9 cellular contexts compared by ENCODE assay signal in genomic region chr5:65928341-65928752, GRCh38. TPM values are rescaled to one million over a fixed set of nuclear protein-coding genes. Genes with fewer than 3 reads are reported as not detected.
DNase-seq lines count a peak whose midpoint lies in the region; ATAC-seq and TF ChIP-seq lines count a peak whose summit lies in the region.
"Had no signal": no experiment of that assay in that cellular context is flagged by ENCODE, and none has a peak within 500 bp of the region (broad histone marks: within the 10 kb centered on the region; RNA-seq: fewer than 3 reads in every experiment).

No MANE protein-coding gene starts in this region.

- peak overlapping the region; percentile 99 for H3K4me3 Mint-ChIP-seq in stimulated activated memory B cell treated with anti-CD40 and anti-IgM and Interleukin-4, amounts not matched to agents 10 μg/mL and 1 μg/mL and 100 μg/mL, for 72 hours

- no peaks in the 10 kb centered on the region for H3K9me3 ChIP-seq in right cardiac atrium (ENCODE audit: control insufficient read depth, low read length)

- no peaks in the 10 kb centered on the region for H3K27me3 Mint-ChIP-seq in stimulated activated memory B cell treated with anti-CD40 and anti-IgM and Interleukin-4, amounts not matched to agents 10 μg/mL and 1 μg/mL and 100 μg/mL, for 72 hours

- 15% methylated on average over 5 of the region's 5 CpGs for WGBS in right cardiac atrium

- TF ChIP-seq CTCF in WI38 (IDR thresholded peaks at IDR 0.05; ENCODE audit: low read depth, low read length) = no peak

- peak; percentile 25 for DNase-seq in NCI-H1105 treated with DMSO at 0.1 percent for 48 hours (lab: John Stamatoyannopoulos, UW)
- DNase-seq in NCI-H1105 (lab: John Stamatoyannopoulos, UW) = no peak
- DNase-seq in right cardiac atrium = no peak
- DNase-seq: NCI-H748 treated with DMSO at 0.1 percent for 48 hours had no signal

- intact Hi-C loops in right cardiac atrium (cut with DNase I) = loop anchor here in 2 of 4 donors (10.0 kb wide), 2 partner anchors 144 to 216 kb away; partner anchors contain the start of gene SREK1 (in 1 of the 2)

- peaks cover 16% of the 10 kb centered on the region for H3K36me3 Mint-ChIP-seq in stimulated activated memory B cell treated with anti-CD40 and anti-IgM and Interleukin-4, amounts not matched to agents 10 μg/mL and 1 μg/mL and 100 μg/mL, for 72 hours

- no peaks in the 10 kb centered on the region for H3K4me1 ChIP-seq in right cardiac atrium (ENCODE audit: control insufficient read depth, insufficient read depth, low read length)

- ATAC-seq in right cardiac atrium (no peak), GM18873 (IDR thresholded peaks at IDR 0.05; ENCODE audit: low FRiP score, unreplicated experiment) (no peak), HG03159 (IDR thresholded peaks at IDR 0.05; ENCODE audit: unreplicated experiment) (no peak), GM21381 (IDR thresholded peaks at IDR 0.05; ENCODE audit: unreplicated experiment) (no peak)
- no peak for ATAC-seq in stimulated activated memory B cell treated with anti-CD40 and anti-IgM and Interleukin-4, amounts not matched to agents 10 μg/mL and 1 μg/mL and 100 μg/mL, for 72 hours

- peak overlapping the region; percentile 98 for H3K27ac Mint-ChIP-seq in stimulated activated memory B cell treated with anti-CD40 and anti-IgM and Interleukin-4, amounts not matched to agents 10 μg/mL and 1 μg/mL and 100 μg/mL, for 72 hours

- H3K9me3 Mint-ChIP-seq in stimulated activated memory B cell treated with anti-CD40 and anti-IgM and Interleukin-4, amounts not matched to agents 10 μg/mL and 1 μg/mL and 100 μg/mL, for 72 hours = no peaks in the 10 kb centered on the region

- H3K27me3 ChIP-seq in right cardiac atrium (ENCODE audit: control insufficient read depth, insufficient read depth) = no peaks in the 10 kb centered on the region

- H3K4me3 ChIP-seq in WI38 (ENCODE audit: low read depth, low read length) (peak overlapping the region; percentile 94), right cardiac atrium (ENCODE audit: low read length) (peak overlapping the region; percentile 74)

- peaks cover 43% of the 10 kb centered on the region for H3K4me1 Mint-ChIP-seq in stimulated activated memory B cell treated with anti-CD40 and anti-IgM and Interleukin-4, amounts not matched to agents 10 μg/mL and 1 μg/mL and 100 μg/mL, for 72 hours

- H3K27ac ChIP-seq in right cardiac atrium (ENCODE audit: low read length) = no peak overlapping the region

RNA-seq across cellular contexts. Expression of gene ERBIN, which starts 2.0 kb away (rescaled TPM):
- total RNA-seq in right cardiac atrium = 10 to 100 TPM; 42.3 to 47.9 (median 43.3) TPM
- 11.8 TPM for polyA plus RNA-seq in right cardiac atrium
